In the genomic region with DNA sequence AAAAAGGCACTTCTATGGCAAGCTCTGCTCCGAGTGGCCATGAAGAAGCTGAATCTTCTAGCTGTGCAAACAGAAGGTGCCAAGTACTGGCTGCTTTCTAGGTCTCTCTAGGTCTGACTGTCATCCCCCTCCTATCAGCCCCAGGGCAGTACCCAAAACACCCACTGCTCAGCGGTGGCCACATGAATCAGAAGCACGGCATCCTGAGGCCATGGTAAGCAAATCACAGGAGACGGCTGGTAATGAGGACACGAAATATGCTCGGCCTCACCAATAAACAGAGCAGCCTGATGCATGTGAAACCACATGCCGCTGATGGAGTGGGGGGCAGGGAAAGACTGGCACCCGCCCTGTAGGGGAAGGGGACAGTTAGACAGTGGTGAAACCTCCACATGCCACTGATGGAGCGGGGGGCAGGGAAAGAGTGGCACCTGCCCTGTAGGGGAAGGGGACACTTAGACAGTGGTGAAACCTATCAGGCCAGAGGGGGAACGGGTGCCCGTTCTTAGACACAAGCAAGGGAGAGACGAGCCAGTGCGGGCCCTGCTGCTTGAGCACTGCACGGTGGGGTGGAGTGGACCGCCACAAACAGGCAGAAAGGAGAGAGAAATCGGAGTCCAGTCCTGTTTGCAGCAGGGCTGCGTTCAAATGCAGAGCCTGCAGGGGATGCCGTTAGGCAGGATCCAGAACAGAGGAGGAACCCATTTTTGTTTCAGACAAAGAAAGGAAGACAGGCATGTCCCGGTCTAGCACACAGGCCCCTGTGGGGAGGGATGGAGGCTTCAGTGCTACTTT, we compare ENCODE assay signal across 1 cellular context.
TF ChIP-seq lines count a peak whose summit lies in the region.

No MANE protein-coding gene starts in this region.

TF ChIP-seq in A549, 52 proteins besides CTCF, POLR2A, EP300 and RAD21 (continued from another document):
- TF ChIP-seq, protein P1, sequence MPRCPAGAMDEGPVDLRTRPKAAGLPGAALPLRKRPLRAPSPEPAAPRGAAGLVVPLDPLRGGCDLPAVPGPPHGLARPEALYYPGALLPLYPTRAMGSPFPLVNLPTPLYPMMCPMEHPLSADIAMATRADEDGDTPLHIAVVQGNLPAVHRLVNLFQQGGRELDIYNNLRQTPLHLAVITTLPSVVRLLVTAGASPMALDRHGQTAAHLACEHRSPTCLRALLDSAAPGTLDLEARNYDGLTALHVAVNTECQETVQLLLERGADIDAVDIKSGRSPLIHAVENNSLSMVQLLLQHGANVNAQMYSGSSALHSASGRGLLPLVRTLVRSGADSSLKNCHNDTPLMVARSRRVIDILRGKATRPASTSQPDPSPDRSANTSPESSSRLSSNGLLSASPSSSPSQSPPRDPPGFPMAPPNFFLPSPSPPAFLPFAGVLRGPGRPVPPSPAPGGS (IDR thresholded peaks at IDR 0.05), result no peak
